In genomic region chr22:17781319-17782031, GRCh38 we compare ENCODE assay signal across 1 cellular context.
A peak's percentile ranks its signal among the peaks of the same experiment; 100 is the strongest.
TF ChIP-seq lines count a peak whose summit lies in the region.

No MANE protein-coding gene starts in this region.

TF ChIP-seq in HepG2, 621 proteins besides CTCF, POLR2A, EP300 and RAD21 (continued from another document and continues in another):
- TF ChIP-seq TFE3 (CRISPR knock-in tag; IDR thresholded peaks at IDR 0.05), result 0 out of 2 replicates have a peak, but pooled peaks have one; percentile 37
- TF ChIP-seq ZNF605 (CRISPR knock-in tag; IDR thresholded peaks at IDR 0.05), result no peak
- peak; percentile 60; the same call in 1 of the 2 replicates for TF ChIP-seq KDM2A (CRISPR knock-in tag; IDR thresholded peaks at IDR 0.05; ENCODE audit: borderline replicate concordance, low read depth)
- TF ChIP-seq DZIP1 (CRISPR knock-in tag; IDR thresholded peaks at IDR 0.05), result no peak
- TF ChIP-seq RNF219 (CRISPR knock-in tag; IDR thresholded peaks at IDR 0.05), result no peak
- peak; percentile 41; the same call in 1 of the 2 replicates for TF ChIP-seq SIN3A (IDR thresholded peaks at IDR 0.05; ENCODE audit: borderline replicate concordance, low read depth, low read length)
- peak; percentile 40; the same call in 1 of the 2 replicates for TF ChIP-seq ZNF709 (CRISPR knock-in tag; IDR thresholded peaks at IDR 0.05)
- TF ChIP-seq BCL6 (CRISPR knock-in tag; IDR thresholded peaks at IDR 0.05), result 0 out of 2 replicates have a peak, but pooled peaks have one; percentile 40
- TF ChIP-seq ZNF264 (CRISPR knock-in tag; IDR thresholded peaks at IDR 0.05), result peak; percentile 90
- no peak for TF ChIP-seq BRD4 (CRISPR knock-in tag; IDR thresholded peaks at IDR 0.05)
- 0 out of 2 replicates have a peak, but pooled peaks have one; percentile 70 for TF ChIP-seq ZNF772 (CRISPR knock-in tag; IDR thresholded peaks at IDR 0.05)
- TF ChIP-seq ZNF558 (CRISPR knock-in tag; IDR thresholded peaks at IDR 0.05; ENCODE audit: borderline replicate concordance), result no peak
- TF ChIP-seq KLF13 (CRISPR knock-in tag; IDR thresholded peaks at IDR 0.05), result no peak
- TF ChIP-seq CBX5 (CRISPR knock-in tag; IDR thresholded peaks at IDR 0.05; ENCODE audit: borderline replicate concordance), result no peak; the same call in 1 of the 2 replicates
- TF ChIP-seq ZNF562 (CRISPR knock-in tag; IDR thresholded peaks at IDR 0.05; ENCODE audit: borderline replicate concordance), result no peak
- TF ChIP-seq ZFP37 (CRISPR knock-in tag; IDR thresholded peaks at IDR 0.05; ENCODE audit: borderline replicate concordance), result no peak
- TF ChIP-seq WIZ (CRISPR knock-in tag; IDR thresholded peaks at IDR 0.05), result no peak
- TF ChIP-seq AKNA (CRISPR knock-in tag; IDR thresholded peaks at IDR 0.05; ENCODE audit: borderline replicate concordance), result no peak
- TF ChIP-seq ZBTB33 (CRISPR knock-in tag; IDR thresholded peaks at IDR 0.05), result no peak
- no peak for TF ChIP-seq MTF1 (CRISPR knock-in tag; IDR thresholded peaks at IDR 0.05)
- no peak for TF ChIP-seq IKZF1 (IDR thresholded peaks at IDR 0.05)
- TF ChIP-seq ERF (CRISPR knock-in tag; IDR thresholded peaks at IDR 0.05), result peak; percentile 40; the same call in 1 of the 2 replicates
- peak; percentile 71 for TF ChIP-seq SAP130 (CRISPR knock-in tag; IDR thresholded peaks at IDR 0.05; ENCODE audit: low read depth)
- TF ChIP-seq TAF15 (IDR thresholded peaks at IDR 0.05; ENCODE audit: low read depth, low read length, poor library complexity, severe bottlenecking), result no peak
- no peak for TF ChIP-seq YEATS2 (CRISPR knock-in tag; IDR thresholded peaks at IDR 0.05; ENCODE audit: borderline replicate concordance)
- TF ChIP-seq ZNF687 (CRISPR knock-in tag; IDR thresholded peaks at IDR 0.05), result peak; percentile 84
- TF ChIP-seq POLR2AphosphoS2 (IDR thresholded peaks at IDR 0.05; ENCODE audit: low read depth, low read length), result no peak
- TF ChIP-seq ZNF589 (CRISPR knock-in tag; conservative IDR thresholded peaks at IDR 0.05), result no peak
- peak; percentile 52; the same call in 1 of the 2 replicates for TF ChIP-seq BHLHE40 (IDR thresholded peaks at IDR 0.05; ENCODE audit: low read length)
- TF ChIP-seq GATAD2A (CRISPR knock-in tag; IDR thresholded peaks at IDR 0.05), result peak; percentile 69
- TF ChIP-seq DDIT3 (CRISPR knock-in tag; IDR thresholded peaks at IDR 0.05), result no peak
- TF ChIP-seq ZNF597 (CRISPR knock-in tag; IDR thresholded peaks at IDR 0.05), result no peak
- TF ChIP-seq ZNF563 (CRISPR knock-in tag; IDR thresholded peaks at IDR 0.05), result no peak
- no peak for TF ChIP-seq ADNP (CRISPR knock-in tag; IDR thresholded peaks at IDR 0.05)
- peak; percentile 57; the same call in 1 of the 2 replicates for TF ChIP-seq ZNF790 (CRISPR knock-in tag; IDR thresholded peaks at IDR 0.05; ENCODE audit: borderline replicate concordance)
